In genomic region chr18:41955688-41956087, GRCh38 we compare ENCODE assay signal across 8 cellular contexts. TPM values are rescaled to one million over a fixed set of nuclear protein-coding genes. Genes with fewer than 3 reads are reported as not detected.
A peak's percentile ranks its signal among the peaks of the same experiment; 100 is the strongest.
DNase-seq lines count a peak whose midpoint lies in the region; ATAC-seq, FAIRE-seq and TF ChIP-seq lines count a peak whose summit lies in the region.

No MANE protein-coding gene starts in this region.

- H3K36me3 Mint-ChIP-seq in HFFc6 (ENCODE audit: low read depth) (peaks cover 20% of the 10 kb centered on the region), astrocyte (ENCODE audit: low read depth, unreplicated experiment) (peaks cover 5% of the 10 kb centered on the region)

- H4K20me1 ChIP-seq in astrocyte (ENCODE audit: insufficient read depth, low read length), result peaks cover under 1% of the 10 kb centered on the region

- peak overlapping the region; percentile 97 for H3K9ac ChIP-seq in astrocyte (ENCODE audit: low read length)

- CTCF ChIA-PET in A549 (lab: Yijun Ruan, JAX), result no interaction called here

- H3K4me2 ChIP-seq in A549 (peak overlapping the region; percentile 97), astrocyte (ENCODE audit: low read length) (peak overlapping the region; percentile 96)

- H3K36me3 ChIP-seq in astrocyte (ENCODE audit: insufficient read depth, low read length) (peaks cover 4% of the 10 kb centered on the region), lung (ENCODE audit: control insufficient read depth in 2 of 2, insufficient read depth in 2 of 2, low read length in 2 of 2) (peaks cover 0 to 3% of the 10 kb centered on the region in 2 donors)

- peaks cover 56% of the 10 kb centered on the region for H3K79me2 ChIP-seq in astrocyte (ENCODE audit: insufficient read depth, low read length)

- H3K4me3 Mint-ChIP-seq in HFFc6 (peak overlapping the region; percentile 95), astrocyte (ENCODE audit: unreplicated experiment) (peak overlapping the region; percentile 98)

- H3K4me3 ChIP-seq in A549 (peak overlapping the region; percentile 84), astrocyte (ENCODE audit: insufficient read depth, low read depth, low read length) (peak overlapping the region; percentile 93), lung (peak overlapping the region; percentile 93)

- H3K9me3 ChIP-seq in A549 (no peaks in the 10 kb centered on the region), astrocyte (ENCODE audit: insufficient read depth, low read depth, low read length) (no peaks in the 10 kb centered on the region), lung (ENCODE audit: control insufficient read depth in 2 of 2, insufficient read depth in 1 of 2, low read length in 1 of 2) (no peaks in the 10 kb centered on the region)

- H3K27ac Mint-ChIP-seq in HFFc6 (peak overlapping the region; percentile 98), astrocyte (ENCODE audit: unreplicated experiment) (peak overlapping the region; percentile 94)

- TF ChIP-seq CTCF in A549 (IDR thresholded peaks at IDR 0.05) (no peak), HFFc6 (IDR thresholded peaks at IDR 0.05) (no peak), astrocyte (IDR thresholded peaks at IDR 0.05; ENCODE audit: insufficient read depth, low read depth, low read length) (no peak), lung (IDR thresholded peaks at IDR 0.05; ENCODE audit: control extremely low read depth, extremely low read depth) (no peak)

- H3K27me3 ChIP-seq in astrocyte (ENCODE audit: insufficient read depth, low read length) (no peaks in the 10 kb centered on the region), lung (ENCODE audit: control insufficient read depth, insufficient read depth) (no peaks in the 10 kb centered on the region)

- ATAC-seq in A549 (peak in 1 of 2 experiments; percentile 47; a peak in 2 of 6 replicates), lung (ENCODE audit: insufficient read depth, low FRiP score) (no peak), HG03432 (IDR thresholded peaks at IDR 0.05; ENCODE audit: unreplicated experiment) (no peak), GM19328 (IDR thresholded peaks at IDR 0.05; ENCODE audit: unreplicated experiment) (no peak), GM18502 (IDR thresholded peaks at IDR 0.05; ENCODE audit: poor library complexity, unreplicated experiment) (no peak)

- peaks cover 33% of the 10 kb centered on the region for H3K4me1 Mint-ChIP-seq in HFFc6 (ENCODE audit: low read depth)
- peaks cover 7% of the 10 kb centered on the region for H3K4me1 Mint-ChIP-seq in astrocyte (ENCODE audit: low read depth, unreplicated experiment)

- 7% methylated on average over 11 of the region's 11 CpGs for WGBS in A549 (ENCODE audit: missing lambda C conversion rate)
- WGBS in lung, 2 donors, result 8 to 12% methylated on average over 11 of the region's 11 CpGs

- DNase-seq in A549 (ENCODE audit: low read depth in 1 of 2, low spot score in 1 of 2) (no peak), HFFc6 (no peak), astrocyte (ENCODE audit: low read depth) (no peak), lung (ENCODE audit: low spot score) (no peak)
- no peak for DNase-seq in stimulated activated naive CD4-positive, alpha-beta T cell treated with Interleukin-2 at 50 U/mL for 16 hours (lab: John Stamatoyannopoulos, UW)

- H3K27ac ChIP-seq in A549 (peak overlapping the region; percentile 68 to 86), astrocyte (ENCODE audit: low read depth, low read length) (peak overlapping the region; percentile 94), lung (ENCODE audit: low read depth in 1 of 2, low read length in 1 of 2) (peak overlapping the region in 1 of 2 donors; percentile 63)

- H3K4me1 ChIP-seq in A549, result peaks cover 8% of the 10 kb centered on the region; the same call in 1 of the 3 replicates
- peaks cover 5% of the 10 kb centered on the region for H3K4me1 ChIP-seq in astrocyte (ENCODE audit: insufficient read depth, low read length)
- peaks cover 2 to 3% of the 10 kb centered on the region in 2 donors for H3K4me1 ChIP-seq in lung (ENCODE audit: control insufficient read depth in 2 of 2, insufficient read depth in 2 of 2, low read length in 2 of 2)

- TF ChIP-seq POLR2A in A549 (IDR thresholded peaks at IDR 0.05; ENCODE audit: low read length), result no peak

- no peaks in the 10 kb centered on the region; the same call in 1 of the 2 replicates for H3K27me3 Mint-ChIP-seq in HFFc6 (ENCODE audit: insufficient read depth)
- H3K27me3 Mint-ChIP-seq in astrocyte (ENCODE audit: low read depth, unreplicated experiment), result no peaks in the 10 kb centered on the region

- peak overlapping the region; percentile 79 for H2AFZ ChIP-seq in astrocyte (ENCODE audit: low read depth, low read length)

- TF ChIP-seq RAD21 in A549 (conservative IDR thresholded peaks at IDR 0.05 in 1 of 2, IDR thresholded peaks at IDR 0.05 in 1 of 2), result no peak

- FAIRE-seq in A549 (lab: Jason Lieb, UNC) (no peak), astrocyte (lab: Jason Lieb, UNC) (no peak)

- TF ChIP-seq EP300 in A549 (IDR thresholded peaks at IDR 0.05), result no peak

- H3K9me3 Mint-ChIP-seq in HFFc6 (no peaks in the 10 kb centered on the region), astrocyte (ENCODE audit: unreplicated experiment) (no peaks in the 10 kb centered on the region)

- POLR2A ChIA-PET in A549 (lab: Yijun Ruan, JAX), result no interaction called here

TF ChIP-seq in A549, 52 proteins besides CTCF, POLR2A, EP300 and RAD21 (continues in another document):
- no peak for TF ChIP-seq USF2 (IDR thresholded peaks at IDR 0.05)
- TF ChIP-seq ZSCAN20 (CRISPR knock-in tag; IDR thresholded peaks at IDR 0.05), result no peak
- no peak for TF ChIP-seq ZFP36 (IDR thresholded peaks at IDR 0.05; ENCODE audit: borderline replicate concordance, partially characterized antibody)
- no peak for TF ChIP-seq EHMT2 (IDR thresholded peaks at IDR 0.05; ENCODE audit: low read depth)
- no peak for TF ChIP-seq MAZ (IDR thresholded peaks at IDR 0.05; ENCODE audit: borderline replicate concordance, low read depth, low read length)
- TF ChIP-seq RNF2 (IDR thresholded peaks at IDR 0.05; ENCODE audit: borderline replicate concordance, low read depth), result no peak
- no peak for TF ChIP-seq CHD2 (IDR thresholded peaks at IDR 0.05; ENCODE audit: low read length, partially characterized antibody)
- no peak for TF ChIP-seq BHLHE40 (IDR thresholded peaks at IDR 0.05; ENCODE audit: low read depth, low read length)
- no peak for TF ChIP-seq CBX2 (IDR thresholded peaks at IDR 0.05; ENCODE audit: borderline replicate concordance, low read depth)
- no peak for TF ChIP-seq KDM1A (IDR thresholded peaks at IDR 0.05; ENCODE audit: low read depth)
- no peak for TF ChIP-seq HEYL (CRISPR knock-in tag; IDR thresholded peaks at IDR 0.05)
- TF ChIP-seq SMC3 (IDR thresholded peaks at IDR 0.05), result no peak
- no peak for TF ChIP-seq PBX3 (IDR thresholded peaks at IDR 0.05)
- no peak for TF ChIP-seq CEBPB (IDR thresholded peaks at IDR 0.05)
- no peak for TF ChIP-seq ZC3H11A (IDR thresholded peaks at IDR 0.05)
- TF ChIP-seq REST (IDR thresholded peaks at IDR 0.05), result no peak
- no peak for TF ChIP-seq GATA3 (IDR thresholded peaks at IDR 0.05; ENCODE audit: borderline replicate concordance)

RNA-seq across cellular contexts. Expression of gene PIK3C3, which starts 0.7 kb away (rescaled TPM):
- 30.7 and 36.0 TPM in 2 replicates for polyA plus RNA-seq in A549 (2011; rRNA removed)
- 8.7 and 11.3 TPM in 2 replicates for polyA plus RNA-seq in A549 (2012; cell fraction: cytosol; rRNA removed)
- polyA plus RNA-seq in A549 (2012; cell fraction: nucleus; rRNA removed), result 4.0 and 6.3 TPM in 2 replicates
- 18.1 to 18.8 TPM (median 18.6 TPM) in 3 replicates for polyA plus RNA-seq in A549 (2017; fragmentation: RNase III; extraction: RNeasy Plus Mini Kit Qiagen cat#74134 plus additional on column Dnase treatment)
- polyA minus RNA-seq in A549 (2011; rRNA and poly(A)+ RNA removed), result 18.6 and 19.8 TPM in 2 replicates
- 10 to 100 TPM; 38.3 to 61.7 (median 47.6) TPM for total RNA-seq in HFFc6 (2021; fragmentation: NEBNext Ultra II Directional; extraction: Animal tissue kit (Norgen Biotek cat#: 25700))
- 104 and 106 TPM in 2 replicates for total RNA-seq in astrocyte
- total RNA-seq in lung, result 10 to 100 TPM; 45.1 to 64.2 TPM
- polyA plus RNA-seq in lung, result 10 to 100 TPM; 18.9 to 27.1 TPM
